Comparison of ENCODE assay signal across 8 cellular contexts in genomic region chr7:6590645-6591110, GRCh38. TPM values are rescaled to one million over a fixed set of nuclear protein-coding genes. Genes with fewer than 3 reads are reported as not detected.
A peak's percentile ranks its signal among the peaks of the same experiment; 100 is the strongest.
DNase-seq lines count a peak whose midpoint lies in the region; ATAC-seq and TF ChIP-seq lines count a peak whose summit lies in the region.

No MANE protein-coding gene starts in this region.

- peaks cover 5 to 7% of the 10 kb centered on the region in 2 donors for H3K4me1 Mint-ChIP-seq in natural killer cell treated with Interleukin-12 subunit alpha and Interleukin-12 subunit beta and Interleukin-15 and Interleukin-18, amount 100 ng/mL, for 72 hours (ENCODE audit: low read depth in 2 of 2)

- ATAC-seq in GM19438 (IDR thresholded peaks at IDR 0.05; ENCODE audit: low read depth, unreplicated experiment), result peak; percentile 40
- ATAC-seq in natural killer cell treated with Interleukin-12 subunit alpha and Interleukin-12 subunit beta and Interleukin-15 and Interleukin-18, amount 100 ng/mL, for 72 hours, result peak in 1 of 2 donors; percentile 0
- ATAC-seq in HG02798 (IDR thresholded peaks at IDR 0.05; ENCODE audit: poor library complexity, unreplicated experiment), result no peak

- DNase-seq in AG04449 (ENCODE audit: low read depth, low spot score) (no peak), NT2/D1 (ENCODE audit: low read depth, low spot score) (no peak), SIG-M5 treated with dmso at 0.1 percent for 504 hours (lab: John Stamatoyannopoulos, UW; ENCODE audit: unreplicated experiment) (no peak), NCI-H187 (lab: John Stamatoyannopoulos, UW) (no peak)
- no peak for DNase-seq in natural killer cell treated with Interleukin-12 subunit alpha and Interleukin-12 subunit beta and Interleukin-15 and Interleukin-18, amount 100 ng/mL, for 72 hours (ENCODE audit: low spot score)

- no peaks in the 10 kb centered on the region for H3K9me3 Mint-ChIP-seq in natural killer cell treated with Interleukin-12 subunit alpha and Interleukin-12 subunit beta and Interleukin-15 and Interleukin-18, amount 100 ng/mL, for 72 hours

- H3K36me3 ChIP-seq in NT2/D1 (ENCODE audit: insufficient read depth, insufficient read length, low read length) (peaks cover 62% of the 10 kb centered on the region), ectodermal cell (ENCODE audit: control insufficient read depth, insufficient read depth, low read length) (peaks cover 27% of the 10 kb centered on the region)

- peak overlapping the region; percentile 94 for H3K4me3 Mint-ChIP-seq in natural killer cell treated with Interleukin-12 subunit alpha and Interleukin-12 subunit beta and Interleukin-15 and Interleukin-18, amount 100 ng/mL, for 72 hours

- 19 to 22% methylated on average over 10 of the region's 10 CpGs for WGBS in ectodermal cell, 2 experiments

- no peaks in the 10 kb centered on the region for H3K27me3 ChIP-seq in NT2/D1 (ENCODE audit: insufficient read depth, insufficient read length)
- no peaks in the 10 kb centered on the region for H3K27me3 ChIP-seq in ectodermal cell (ENCODE audit: control insufficient read depth, insufficient read depth, low read length, poor library complexity, severe bottlenecking)

- peak overlapping the region; percentile 93 for H3K4me3 ChIP-seq in AG04449 (ENCODE audit: low read depth, low read length)
- peak overlapping the region; percentile 97 for H3K4me3 ChIP-seq in NT2/D1 (ENCODE audit: insufficient read length, low read depth)
- peak overlapping the region; percentile 83 for H3K4me3 ChIP-seq in ectodermal cell (ENCODE audit: insufficient read depth, low read depth, low read length)

- H3K36me3 Mint-ChIP-seq in natural killer cell treated with Interleukin-12 subunit alpha and Interleukin-12 subunit beta and Interleukin-15 and Interleukin-18, amount 100 ng/mL, for 72 hours, result peaks cover 4% of the 10 kb centered on the region

- POLR2A ChIA-PET in AG04449 (lab: Yijun Ruan, JAX), result interaction anchor here (2.0 kb wide), 1 partner anchor 14 kb away, joined by 21 read pairs; the partner anchor contains the start of gene ZDHHC4

- H3K9me3 ChIP-seq in NT2/D1 (ENCODE audit: insufficient read depth, low read length) (no peaks in the 10 kb centered on the region), ectodermal cell (ENCODE audit: control insufficient read depth, low read length) (no peaks in the 10 kb centered on the region)

- peak overlapping the region; percentile 82 to 96 for H3K27ac Mint-ChIP-seq in natural killer cell treated with Interleukin-12 subunit alpha and Interleukin-12 subunit beta and Interleukin-15 and Interleukin-18, amount 100 ng/mL, for 72 hours

- H3K4me1 ChIP-seq in NT2/D1 (ENCODE audit: insufficient read depth, insufficient read length) (peaks cover 2% of the 10 kb centered on the region), ectodermal cell (ENCODE audit: control insufficient read depth, insufficient read depth, low read length) (no peaks in the 10 kb centered on the region)

- peak overlapping the region; percentile 98 for H3K9ac ChIP-seq in NT2/D1 (ENCODE audit: insufficient read length, low read depth)

- TF ChIP-seq CTCF in AG04449 (IDR thresholded peaks at IDR 0.05; ENCODE audit: insufficient read depth, low read length, missing control alignments), result no peak

- CTCF ChIA-PET in AG04449 (lab: Yijun Ruan, JAX), result interaction anchor here (0.6 to 4.8 kb wide), 10 partner anchors 10 to 81 kb away, joined by 3 to 63 read pairs (median 4); partner anchors contain the start of gene ZDHHC4

- no peak overlapping the region for H3K27ac ChIP-seq in ectodermal cell (ENCODE audit: insufficient read depth, low read depth, low read length, poor library complexity, severe bottlenecking)

- H3K27me3 Mint-ChIP-seq in natural killer cell treated with Interleukin-12 subunit alpha and Interleukin-12 subunit beta and Interleukin-15 and Interleukin-18, amount 100 ng/mL, for 72 hours, result no peaks in the 10 kb centered on the region

RNA-seq across cellular contexts. Expression of gene INTS15, which starts 0.9 kb away (rescaled TPM):
- 31.1 TPM for polyA plus RNA-seq in ectodermal cell (2013, experiment 1 of 4)
- polyA plus RNA-seq in ectodermal cell (2013, experiment 2 of 4), result 37.1 TPM
- 32.7 TPM for polyA plus RNA-seq in ectodermal cell (2013, experiment 3 of 4)
- 31.8 TPM for polyA plus RNA-seq in ectodermal cell (2013, experiment 4 of 4)
- 10 to 100 TPM; 42.5 to 58.6 TPM for total RNA-seq in natural killer cell treated with Interleukin-12 subunit alpha and Interleukin-12 subunit beta and Interleukin-15 and Interleukin-18, amount 100 ng/mL, for 72 hours

RNA-seq across cellular contexts. Expression of gene ZDHHC4, which starts 13.4 kb away (rescaled TPM):
- 73.2 TPM for polyA plus RNA-seq in ectodermal cell (2013, experiment 1 of 4)
- 85.9 TPM for polyA plus RNA-seq in ectodermal cell (2013, experiment 2 of 4)
- polyA plus RNA-seq in ectodermal cell (2013, experiment 3 of 4), result 66.1 TPM
- polyA plus RNA-seq in ectodermal cell (2013, experiment 4 of 4), result 76.0 TPM
- 10 to 100 TPM; 20.6 to 33.5 TPM for total RNA-seq in natural killer cell treated with Interleukin-12 subunit alpha and Interleukin-12 subunit beta and Interleukin-15 and Interleukin-18, amount 100 ng/mL, for 72 hours

RNA-seq across cellular contexts. Expression of gene ZNF853, which starts 24.7 kb away (rescaled TPM):
- 6.8 TPM for polyA plus RNA-seq in ectodermal cell (2013, experiment 1 of 4)
- polyA plus RNA-seq in ectodermal cell (2013, experiment 2 of 4), result 7.6 TPM
- polyA plus RNA-seq in ectodermal cell (2013, experiment 3 of 4), result 7.7 TPM
- polyA plus RNA-seq in ectodermal cell (2013, experiment 4 of 4), result 9.0 TPM
- 1 to 10 TPM in 1 of 2 donors, under 1 TPM in 1; 0.56 to 1.0 TPM for total RNA-seq in natural killer cell treated with Interleukin-12 subunit alpha and Interleukin-12 subunit beta and Interleukin-15 and Interleukin-18, amount 100 ng/mL, for 72 hours

RNA-seq across cellular contexts. Expression of gene GRID2IP, which starts 39.4 kb away (rescaled TPM):
- polyA plus RNA-seq in ectodermal cell (2013, experiment 1 of 4), result 0.17 TPM
- 0.23 TPM for polyA plus RNA-seq in ectodermal cell (2013, experiment 2 of 4)
- polyA plus RNA-seq in ectodermal cell (2013, experiment 3 of 4), result 0.32 TPM
- 0.20 TPM for polyA plus RNA-seq in ectodermal cell (2013, experiment 4 of 4)
- total RNA-seq in natural killer cell treated with Interleukin-12 subunit alpha and Interleukin-12 subunit beta and Interleukin-15 and Interleukin-18, amount 100 ng/mL, for 72 hours, result under 1 TPM in 1 of 2 donors, not detected in 1; 0.29 TPM

RNA-seq across cellular contexts. Expression of gene ZNF316, which starts 46.4 kb away (rescaled TPM):
- 30.0 TPM for polyA plus RNA-seq in ectodermal cell (2013, experiment 1 of 4)
- polyA plus RNA-seq in ectodermal cell (2013, experiment 2 of 4), result 35.0 TPM
- 23.0 TPM for polyA plus RNA-seq in ectodermal cell (2013, experiment 3 of 4)
- polyA plus RNA-seq in ectodermal cell (2013, experiment 4 of 4), result 26.8 TPM
- 10 to 100 TPM; 28.3 to 39.8 TPM for total RNA-seq in natural killer cell treated with Interleukin-12 subunit alpha and Interleukin-12 subunit beta and Interleukin-15 and Interleukin-18, amount 100 ng/mL, for 72 hours
